In genomic region chr4:179823342-179823741, GRCh38 we compare ENCODE assay signal across 11 cellular contexts.
"Had no signal": no experiment of that assay in that cellular context is flagged by ENCODE, and none has a peak within 500 bp of the region (broad histone marks: within the 10 kb centered on the region; RNA-seq: fewer than 3 reads in every experiment).

No MANE protein-coding gene starts in this region.

- DNase-seq: GM23248, GOT3, H7, H9, HCEC 1CT, HFFc6 had no signal

- H3K4me3 ChIP-seq: GM23248, GM23338, HAP-1 had no signal

- H3K9me3 Mint-ChIP-seq: GM23338, H9 had no signal

- H3K4me2 ChIP-seq: GM23338 had no signal

- H3K36me3 ChIP-seq: HAP-1 had no signal

- H3K4me3 Mint-ChIP-seq: GM23338, H9, HFFc6 had no signal

- H3K9me3 ChIP-seq: HAP-1 had no signal

- H3K27ac ChIP-seq: GM23248 had no signal

- H3K9ac ChIP-seq: GM23248 had no signal

- H3K4me1 ChIP-seq: HAP-1 had no signal

- H3K27ac Mint-ChIP-seq: GM23338, H9, HFFc6 had no signal

- H3K4me1 Mint-ChIP-seq: GM23338, H9 had no signal

- ATAC-seq: GM23338, HCT116 had no signal

- FAIRE-seq: H1, H54 had no signal

- H2AFZ ChIP-seq: GM23248, GM23338 had no signal
